ENCODE assay signal across 19 cellular contexts in genomic region chr4:127249767-127250108, GRCh38.
"Had no signal": no experiment of that assay in that cellular context is flagged by ENCODE, and none has a peak within 500 bp of the region (broad histone marks: within the 10 kb centered on the region; RNA-seq: fewer than 3 reads in every experiment).

No MANE protein-coding gene starts in this region.

- H3K9me3 Mint-ChIP-seq: activated CD4-positive, alpha-beta memory T cell treated with anti-CD3 and anti-CD28 coated beads, Interleukin-2, amount 10 ng/mL, durations not matched to agents 7 days and 5 days; activated CD4-positive, alpha-beta T cell treated with anti-CD3 and anti-CD28 coated beads, Interleukin-2, amount 10 ng/mL, durations not matched to agents 24 days and 14 days; neural progenitor cell had no signal

- DNase-seq: activated CD4-positive, alpha-beta memory T cell treated with anti-CD3 and anti-CD28 coated beads, Interleukin-2, amount 10 ng/mL, durations not matched to agents 7 days and 5 days; activated CD4-positive, alpha-beta T cell treated with anti-CD3 and anti-CD28 coated beads, Interleukin-2, amount 10 ng/mL, durations not matched to agents 24 days and 14 days; activated effector memory CD4-positive, alpha-beta T cell treated with anti-CD3 and anti-CD28 coated beads, Interleukin-2, amount 50 U/mL, for 16 hours; activated naive CD4-positive, alpha-beta T cell treated with anti-CD3 and anti-CD28 coated beads, Interleukin-2, amount 50 U/mL, for 16 hours; activated naive CD8-positive, alpha-beta T cell treated with anti-CD3 and anti-CD28 coated beads, Interleukin-2, amount 50 U/mL, for 24 hours; heart right ventricle; left colon; mucosa of descending colon; naive B cell; posterior cingulate gyrus; stimulated activated CD4-positive, alpha-beta T cell treated with anti-CD3 and anti-CD28 coated beads, Interleukin-2, amount 100 ng/mL, for 48 hours; stimulated activated CD8-positive, alpha-beta memory T cell treated with anti-CD3 and anti-CD28 coated beads, Interleukin-4, amount 100 ng/mL, for 48 hours; stimulated activated naive B cell treated with anti-CD40 and anti-IgM and Interleukin-4, amounts not matched to agents 10 μg/mL and 1 μg/mL and 100 μg/mL, for 72 hours; T1000; transverse colon had no signal

- H3K4me3 Mint-ChIP-seq: activated CD4-positive, alpha-beta memory T cell treated with anti-CD3 and anti-CD28 coated beads, Interleukin-2, amount 10 ng/mL, durations not matched to agents 7 days and 5 days; activated CD4-positive, alpha-beta T cell treated with anti-CD3 and anti-CD28 coated beads, Interleukin-2, amount 10 ng/mL, durations not matched to agents 24 days and 14 days; activated naive CD8-positive, alpha-beta T cell treated with anti-CD3 and anti-CD28 coated beads, Interleukin-2, amount 50 U/mL, for 24 hours; naive B cell; neural progenitor cell; stimulated activated naive B cell treated with anti-CD40 and anti-IgM and Interleukin-4, amounts not matched to agents 10 μg/mL and 1 μg/mL and 100 μg/mL, for 72 hours had no signal

- H3K4me1 Mint-ChIP-seq: activated CD4-positive, alpha-beta memory T cell treated with anti-CD3 and anti-CD28 coated beads, Interleukin-2, amount 10 ng/mL, durations not matched to agents 7 days and 5 days; activated CD4-positive, alpha-beta T cell treated with anti-CD3 and anti-CD28 coated beads, Interleukin-2, amount 10 ng/mL, durations not matched to agents 24 days and 14 days; activated naive CD8-positive, alpha-beta T cell treated with anti-CD3 and anti-CD28 coated beads, Interleukin-2, amount 50 U/mL, for 24 hours; naive B cell; neural progenitor cell; stimulated activated naive B cell treated with anti-CD40 and anti-IgM and Interleukin-4, amounts not matched to agents 10 μg/mL and 1 μg/mL and 100 μg/mL, for 72 hours had no signal

- H3K27me3 Mint-ChIP-seq: activated CD4-positive, alpha-beta memory T cell treated with anti-CD3 and anti-CD28 coated beads, Interleukin-2, amount 10 ng/mL, durations not matched to agents 7 days and 5 days; activated CD4-positive, alpha-beta T cell treated with anti-CD3 and anti-CD28 coated beads, Interleukin-2, amount 10 ng/mL, durations not matched to agents 24 days and 14 days; activated naive CD8-positive, alpha-beta T cell treated with anti-CD3 and anti-CD28 coated beads, Interleukin-2, amount 50 U/mL, for 24 hours; naive B cell; stimulated activated naive B cell treated with anti-CD40 and anti-IgM and Interleukin-4, amounts not matched to agents 10 μg/mL and 1 μg/mL and 100 μg/mL, for 72 hours had no signal

- H3K27me3 ChIP-seq: heart right ventricle, neural progenitor cell, transverse colon had no signal

- H3K4me3 ChIP-seq: heart right ventricle, mucosa of descending colon, neural progenitor cell, transverse colon had no signal

- H3K4me1 ChIP-seq: heart right ventricle, neural progenitor cell, transverse colon had no signal

- H3K36me3 ChIP-seq: heart right ventricle, neural progenitor cell, transverse colon had no signal

- ATAC-seq: activated CD4-positive, CD25-positive, alpha-beta regulatory T cell treated with anti-CD3 and anti-CD28 coated beads, Interleukin-2, amount 50 U/mL, for 24 hours; activated naive CD8-positive, alpha-beta T cell treated with anti-CD3 and anti-CD28 coated beads, Interleukin-2, amount 50 U/mL, for 24 hours; heart right ventricle; left colon; mucosa of descending colon; sciatic nerve; stimulated activated naive B cell treated with anti-CD40 and anti-IgM and Interleukin-4, amounts not matched to agents 10 μg/mL and 1 μg/mL and 100 μg/mL, for 72 hours had no signal

- H3K27ac ChIP-seq: heart right ventricle, neural progenitor cell, transverse colon, VCaP had no signal

- H3K27ac Mint-ChIP-seq: activated CD4-positive, alpha-beta memory T cell treated with anti-CD3 and anti-CD28 coated beads, Interleukin-2, amount 10 ng/mL, durations not matched to agents 7 days and 5 days; activated CD4-positive, alpha-beta T cell treated with anti-CD3 and anti-CD28 coated beads, Interleukin-2, amount 10 ng/mL, durations not matched to agents 24 days and 14 days; activated naive CD8-positive, alpha-beta T cell treated with anti-CD3 and anti-CD28 coated beads, Interleukin-2, amount 50 U/mL, for 24 hours; naive B cell; neural progenitor cell; stimulated activated naive B cell treated with anti-CD40 and anti-IgM and Interleukin-4, amounts not matched to agents 10 μg/mL and 1 μg/mL and 100 μg/mL, for 72 hours had no signal

- H3K36me3 Mint-ChIP-seq: naive B cell; neural progenitor cell; stimulated activated naive B cell treated with anti-CD40 and anti-IgM and Interleukin-4, amounts not matched to agents 10 μg/mL and 1 μg/mL and 100 μg/mL, for 72 hours had no signal

- H3K9me3 ChIP-seq: heart right ventricle, mucosa of descending colon, transverse colon had no signal
